12 cellular contexts compared by ENCODE assay signal in the genomic region with DNA sequence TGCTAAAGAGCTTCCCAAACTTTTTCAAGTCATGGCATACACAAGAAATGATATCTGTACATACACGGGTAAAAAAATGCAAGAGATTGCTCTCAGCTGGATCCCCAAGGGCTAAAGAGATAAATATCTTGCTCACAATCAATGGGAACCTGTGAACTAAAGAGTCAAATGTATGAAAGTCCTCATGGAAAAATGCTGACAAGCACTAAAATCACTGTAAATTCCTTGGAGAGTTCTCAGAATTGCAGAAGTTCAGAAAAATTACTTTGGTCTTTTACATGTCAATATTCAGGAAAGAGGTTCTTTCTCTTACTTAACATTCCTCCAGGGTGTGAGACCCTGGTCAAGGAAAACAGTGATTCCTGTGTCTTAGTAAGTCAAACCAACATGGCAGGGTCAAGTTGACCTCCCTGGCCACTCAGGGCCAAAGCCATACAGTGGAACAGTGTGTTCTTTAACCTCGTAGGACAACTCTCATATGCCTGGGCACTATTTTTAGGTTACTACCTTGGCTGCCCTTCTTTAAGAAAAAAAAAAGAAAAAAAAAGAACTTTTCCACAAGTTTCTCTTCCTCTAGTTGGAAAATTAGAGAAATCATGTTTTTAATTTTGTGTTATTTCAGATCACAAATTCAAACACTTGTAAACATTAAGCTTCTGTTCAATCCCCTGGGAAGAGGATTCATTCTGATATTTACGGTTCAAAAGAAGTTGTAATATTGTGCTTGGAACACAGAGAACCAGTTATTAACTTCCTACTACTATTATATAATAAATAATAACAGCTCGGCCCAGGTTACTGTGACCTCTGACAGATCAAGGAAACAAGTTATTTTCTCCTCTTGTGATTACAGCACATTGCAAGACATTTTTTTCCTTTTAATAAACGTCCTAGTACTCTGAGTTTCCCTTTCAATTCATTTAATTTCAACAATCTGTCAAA. TPM values are rescaled to one million over a fixed set of nuclear protein-coding genes. Genes with fewer than 3 reads are reported as not detected.
DNase-seq lines count a peak whose midpoint lies in the region; ATAC-seq and TF ChIP-seq lines count a peak whose summit lies in the region.
"Had no signal": no experiment of that assay in that cellular context is flagged by ENCODE, and none has a peak within 500 bp of the region (broad histone marks: within the 10 kb centered on the region; RNA-seq: fewer than 3 reads in every experiment).

No MANE protein-coding gene starts in this region.

- no peak overlapping the region for H2AFZ ChIP-seq in OCI-LY7 (ENCODE audit: low read length)

- peaks cover 98% of the 10 kb centered on the region for H3K36me3 ChIP-seq in A673 (ENCODE audit: insufficient read depth, low read length, poor library complexity, severe bottlenecking)
- peaks cover 96% of the 10 kb centered on the region for H3K36me3 ChIP-seq in adipocyte (ENCODE audit: control insufficient read depth, insufficient read depth, low read length, severe bottlenecking)
- peaks cover 97% of the 10 kb centered on the region for H3K36me3 ChIP-seq in lower lobe of right lung
- peaks cover 86% of the 10 kb centered on the region for H3K36me3 ChIP-seq in OCI-LY7 (ENCODE audit: insufficient read depth, low read length)
- H3K36me3 ChIP-seq in effector memory CD4-positive, alpha-beta T cell (ENCODE audit: control insufficient read depth, insufficient read depth, low read length) = peaks cover 53% of the 10 kb centered on the region

- H3K9me3 ChIP-seq in A673 (ENCODE audit: low read depth, low read length, poor library complexity, severe bottlenecking) (no peaks in the 10 kb centered on the region), adipocyte (ENCODE audit: control insufficient read depth, low read length) (no peaks in the 10 kb centered on the region), lower lobe of right lung (no peaks in the 10 kb centered on the region), OCI-LY7 (ENCODE audit: low read length) (no peaks in the 10 kb centered on the region)
- H3K9me3 ChIP-seq in effector memory CD4-positive, alpha-beta T cell (ENCODE audit: control insufficient read depth, low read length) = no peaks in the 10 kb centered on the region

- H3K9ac ChIP-seq in adipocyte (ENCODE audit: low read length) = peak overlapping the region; percentile 47

- TF ChIP-seq CTCF in A673 (conservative IDR thresholded peaks at IDR 0.05; ENCODE audit: low read depth, low read length) (no peak), lower lobe of right lung (IDR thresholded peaks at IDR 0.05) (no peak), OCI-LY7 (conservative IDR thresholded peaks at IDR 0.05; ENCODE audit: low read length) (no peak)

- H3K27ac ChIP-seq in A673 (ENCODE audit: low read depth, low read length, poor library complexity, severe bottlenecking) (peak overlapping the region; percentile 88), lower lobe of right lung (no peak overlapping the region), OCI-LY7 (ENCODE audit: low read depth, low read length, poor library complexity, severe bottlenecking) (no peak overlapping the region)
- H3K27ac ChIP-seq in effector memory CD4-positive, alpha-beta T cell (ENCODE audit: insufficient read depth, low read length, poor library complexity, severe bottlenecking) = no peak overlapping the region

- H4K20me1 ChIP-seq in OCI-LY7 (ENCODE audit: insufficient read depth, low read length) = peaks cover 11% of the 10 kb centered on the region; the same call in 1 of the 2 replicates

- no peaks in the 10 kb centered on the region for H3K79me2 ChIP-seq in OCI-LY7 (ENCODE audit: insufficient read depth, low read depth, low read length)

- H3K4me3 ChIP-seq in A673 (ENCODE audit: low read depth, low read length, poor library complexity, severe bottlenecking) (no peak overlapping the region), adipocyte (ENCODE audit: low read length) (no peak overlapping the region), lower lobe of right lung (no peak overlapping the region), OCI-LY7 (ENCODE audit: low read depth, low read length, poor library complexity, severe bottlenecking) (no peak overlapping the region)
- H3K4me3 ChIP-seq in effector memory CD4-positive, alpha-beta T cell (ENCODE audit: insufficient read depth, low read depth, low read length, poor library complexity, severe bottlenecking) = no peak overlapping the region

- peaks cover 92% of the 10 kb centered on the region for H3K4me1 ChIP-seq in A673 (ENCODE audit: insufficient read depth, low read length, poor library complexity, severe bottlenecking)
- peaks cover 54% of the 10 kb centered on the region for H3K4me1 ChIP-seq in adipocyte (ENCODE audit: control insufficient read depth, insufficient read depth, low read length)
- peaks cover 22% of the 10 kb centered on the region for H3K4me1 ChIP-seq in lower lobe of right lung
- no peaks in the 10 kb centered on the region for H3K4me1 ChIP-seq in OCI-LY7 (ENCODE audit: insufficient read depth, low read length, poor library complexity, severe bottlenecking)
- no peaks in the 10 kb centered on the region for H3K4me1 ChIP-seq in effector memory CD4-positive, alpha-beta T cell (ENCODE audit: control insufficient read depth, insufficient read depth, low read length, poor library complexity, severe bottlenecking)

- no peak overlapping the region for H3K4me2 ChIP-seq in OCI-LY7 (ENCODE audit: low read length)

- POLR2A ChIA-PET in A673 (lab: Charles Lee; ENCODE audit: low non-redundant PET) (interaction anchor here (0.7 kb wide), 1 partner anchor 9 kb away, joined by 6 read pairs; no protein-coding TSS in a partner anchor), OCI-LY7 (lab: Charles Lee) (interaction anchor here (1.3 kb wide), 1 partner anchor 11 kb away, joined by 5 read pairs; no protein-coding TSS in a partner anchor)

- intact Hi-C loops in A673 (cut with micrococcal nuclease; ENCODE audit: unreplicated experiment) = loop anchor here (1.0 to 10.0 kb wide), 4 partner anchors 70 to 538 kb away; a partner anchor contains a TSS
- intact Hi-C loops in Right ventricle myocardium superior (cut with DNase I) = no loop called here
- intact Hi-C loops in sciatic nerve (cut with DNase I) = no loop called here
- intact Hi-C loops in lower lobe of right lung (cut with DNase I) = no loop called here
- intact Hi-C loops in OCI-LY7 (cut with micrococcal nuclease; ENCODE audit: unreplicated experiment) = no loop called here

- DNase-seq in A673 (ENCODE audit: low spot score) (no peak), adipocyte (ENCODE audit: low read depth) (no peak), Right ventricle myocardium superior (no peak), sciatic nerve (ENCODE audit: low spot score) (no peak), putamen (ENCODE audit: low spot score) (no peak), lower lobe of right lung (no peak), OCI-LY7 (ENCODE audit: low spot score) (no peak)
- DNase-seq in effector memory CD4-positive, alpha-beta T cell = no peak
- DNase-seq: activated CD4-positive, alpha-beta T cell treated with anti-CD3 and anti-CD28 coated beads, Interleukin-2, amount 10 ng/mL, durations not matched to agents 7 days and 5 days; NCI-H1694 treated with DMSO at 0.1 percent for 48 hours; NCI-H69; T-helper 9 cell had no signal

- ATAC-seq in Right ventricle myocardium superior (ENCODE audit: poor library complexity) (peak; percentile 81), sciatic nerve (peak; percentile 97), lower lobe of right lung (no peak)

- BruUV-seq in A673 (replicated peaks; lab: Mats Ljungman, UMichigan) (no TSS peak), OCI-LY7 (replicated peaks; lab: Mats Ljungman, UMichigan) (no TSS peak)

- H3K27me3 ChIP-seq in A673 (replicated peaks; ENCODE audit: insufficient read depth, low read depth, low read length, poor library complexity) (no peaks in the 10 kb centered on the region), adipocyte (replicated peaks; ENCODE audit: control insufficient read depth, insufficient read depth, low read length) (no peaks in the 10 kb centered on the region), lower lobe of right lung (ENCODE audit: low read depth) (no peaks in the 10 kb centered on the region)
- H3K27me3 ChIP-seq in effector memory CD4-positive, alpha-beta T cell (replicated peaks; ENCODE audit: control insufficient read depth, insufficient read depth, low read length, poor library complexity, severe bottlenecking) = no peaks in the 10 kb centered on the region

- H3K9me2 ChIP-seq in OCI-LY7 (ENCODE audit: insufficient read depth, low read length) = no peaks in the 10 kb centered on the region

- CTCF ChIA-PET in A673 (lab: Charles Lee) (interaction anchor here (0.7 kb wide), 1 partner anchor 429 kb away, joined by 3 read pairs; no protein-coding TSS in a partner anchor), OCI-LY7 (lab: Charles Lee; ENCODE audit: unreplicated experiment) (no interaction called here)

RNA-seq across cellular contexts. Expression of a gene that starts 12.5 kb away (rescaled TPM):
- total RNA-seq in A673 (2021) = 431 and 531 TPM in 2 replicates
- 192 TPM for total RNA-seq in Right ventricle myocardium superior
- total RNA-seq in sciatic nerve = 125 TPM
- total RNA-seq in lower lobe of right lung = 158 TPM
- 61.2 and 63.3 TPM in 2 replicates for total RNA-seq in OCI-LY7 (2014; rRNA removed; shearing (Covaris generic))
- total RNA-seq in OCI-LY7 (2022) = 145 and 158 TPM in 2 replicates

Comparison
In these comparisons a context has a peak if more than half of its experiments do, and no peak if none do; other contexts are left out.
1. ATAC-seq: peak in Right ventricle myocardium superior (single experiment) and sciatic nerve (single experiment); none in lower lobe of right lung (0 of 2).